14 cellular contexts compared by ENCODE assay signal in the genomic region with DNA sequence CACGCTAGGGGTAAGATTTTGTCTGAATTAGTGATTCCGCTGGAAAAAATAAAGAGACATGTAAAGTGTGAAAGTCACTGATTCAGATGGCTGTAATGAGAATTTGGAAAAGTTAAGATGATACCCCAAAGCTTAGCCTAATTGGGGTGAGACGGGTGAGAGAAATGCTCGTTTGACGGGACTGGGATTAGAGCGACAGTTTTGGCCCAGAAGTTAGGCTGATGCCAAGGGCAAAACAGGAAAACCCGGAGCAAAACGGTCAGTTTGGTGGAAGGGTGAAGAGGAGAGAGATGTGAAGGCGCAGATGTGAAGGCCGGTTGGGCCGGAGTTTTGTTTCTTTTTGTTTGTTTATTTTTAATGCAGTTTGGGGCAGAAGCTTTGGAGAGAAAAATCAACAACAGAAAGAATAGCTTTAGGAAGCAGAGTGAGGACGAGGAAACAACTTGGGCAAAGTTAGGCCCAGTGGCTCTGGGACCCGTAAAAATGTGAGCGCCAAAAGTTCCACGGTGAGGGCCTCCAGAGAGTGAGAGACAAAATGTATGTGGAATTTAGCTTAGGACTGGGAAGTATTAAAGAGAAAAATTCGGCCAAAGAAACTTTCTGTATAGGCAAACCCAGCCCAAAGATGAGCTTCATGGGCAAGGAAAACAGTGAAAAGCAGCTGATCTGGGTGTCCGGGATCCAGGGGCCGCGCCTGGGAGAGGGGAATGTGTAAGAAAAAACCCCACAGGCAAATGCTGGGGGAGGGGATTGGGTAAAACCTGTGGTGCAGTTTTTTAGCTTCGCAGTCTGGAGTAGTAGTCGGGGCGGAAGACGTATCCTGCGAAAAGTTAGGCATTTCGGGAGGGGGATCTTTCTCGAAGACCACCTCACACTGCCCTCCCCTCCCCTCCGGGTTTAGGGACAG. TPM values are rescaled to one million over a fixed set of nuclear protein-coding genes. Genes with fewer than 3 reads are reported as not detected.
A peak's percentile ranks its signal among the peaks of the same experiment; 100 is the strongest.
DNase-seq lines count a peak whose midpoint lies in the region; ATAC-seq and TF ChIP-seq lines count a peak whose summit lies in the region.
"Had no signal": no experiment of that assay in that cellular context is flagged by ENCODE, and none has a peak within 500 bp of the region (broad histone marks: within the 10 kb centered on the region; RNA-seq: fewer than 3 reads in every experiment).

No MANE protein-coding gene starts in this region.

- H3K36me3 Mint-ChIP-seq in CD8-positive, alpha-beta memory T cell, result peaks cover 0 to 2% (median 0%) of the 10 kb centered on the region in 3 donors
- H3K36me3 Mint-ChIP-seq in WTC11 (peaks cover 7% of the 10 kb centered on the region), immature natural killer cell (peaks cover 0 to 6% (median 4%) of the 10 kb centered on the region in 3 donors)

- BruUV-seq in A673 (replicated peaks; lab: Mats Ljungman, UMichigan), result no TSS peak

- H3K4me3 ChIP-seq in A673 (ENCODE audit: low read depth, low read length, poor library complexity, severe bottlenecking) (peak overlapping the region; percentile 25), tibial artery (no peak overlapping the region), lower lobe of right lung (no peak overlapping the region)
- H3K4me3 ChIP-seq in CD8-positive, alpha-beta memory T cell (ENCODE audit: low read length), result no peak overlapping the region
- H3K4me3 ChIP-seq: hepatocyte had no signal

- CTCF ChIA-PET in A673 (lab: Charles Lee) (no interaction called here), WTC11 (lab: Charles Lee) (interaction anchor here (0.8 to 1.3 kb wide), 3 partner anchors 9 to 74 kb away, joined by 3 to 4 read pairs (median 3); no protein-coding TSS in a partner anchor)
- CTCF ChIA-PET in CD8-positive, alpha-beta memory T cell (lab: Charles Lee), result no interaction called here

- no peak for DNase-seq in A673 (ENCODE audit: low spot score)
- no peak for DNase-seq in CD8-positive, alpha-beta memory T cell
- DNase-seq in WTC11 (ENCODE audit: low spot score), result peak; percentile 33
- no peak for DNase-seq in immature natural killer cell
- DNase-seq in tibial artery, result no peak
- no peak for DNase-seq in lower lobe of right lung
- DNase-seq: activated CD8-positive, alpha-beta memory T cell treated with anti-CD3 and anti-CD28 coated beads, Interleukin-2, amount 50 U/mL, for 48 hours; mesenchymal stem cell; NCI-H2227 treated with DMSO at 0.1 percent for 48 hours; stimulated activated CD4-positive, alpha-beta T cell treated with anti-CD3 and anti-CD28 coated beads, Interleukin-4, amount 100 ng/mL, for 1 hour had no signal

- peak overlapping the region in 2 of 8 donors; percentile 9 to 58 for H3K27ac Mint-ChIP-seq in CD8-positive, alpha-beta memory T cell
- H3K27ac Mint-ChIP-seq in WTC11 (no peak overlapping the region), immature natural killer cell (no peak overlapping the region)

- peaks cover 52 to 69% (median 54%) of the 10 kb centered on the region in 3 donors for H3K4me1 Mint-ChIP-seq in CD8-positive, alpha-beta memory T cell
- H3K4me1 Mint-ChIP-seq in WTC11 (peaks cover 62% of the 10 kb centered on the region), immature natural killer cell (peaks cover 51 to 57% of the 10 kb centered on the region in 2 donors)

- ATAC-seq in WTC11, result no peak
- ATAC-seq in HG02884 (IDR thresholded peaks at IDR 0.05; ENCODE audit: unreplicated experiment), result no peak
- no peak for ATAC-seq in lower lobe of right lung
- ATAC-seq in GM18909 (IDR thresholded peaks at IDR 0.05; ENCODE audit: poor library complexity, unreplicated experiment), result no peak

- POLR2A ChIA-PET in A673 (lab: Charles Lee; ENCODE audit: low non-redundant PET) (no interaction called here), WTC11 (lab: Charles Lee) (interaction anchor here (0.9 to 1.3 kb wide), 2 partner anchors 8 to 9 kb away, joined by 3 to 4 read pairs; no protein-coding TSS in a partner anchor)
- POLR2A ChIA-PET in CD8-positive, alpha-beta memory T cell (lab: Charles Lee), result no interaction called here

- H3K36me3 ChIP-seq in A673 (ENCODE audit: insufficient read depth, low read length, poor library complexity, severe bottlenecking), result no peaks in the 10 kb centered on the region
- no peaks in the 10 kb centered on the region for H3K36me3 ChIP-seq in CD8-positive, alpha-beta memory T cell (ENCODE audit: insufficient read depth, low read length)
- H3K36me3 ChIP-seq in tibial artery, result no peaks in the 10 kb centered on the region
- no peaks in the 10 kb centered on the region for H3K36me3 ChIP-seq in lower lobe of right lung

- peaks cover 0 to 2% (median 0%) of the 10 kb centered on the region in 5 donors for H3K9me3 Mint-ChIP-seq in CD8-positive, alpha-beta memory T cell
- H3K9me3 Mint-ChIP-seq in WTC11, result no peaks in the 10 kb centered on the region
- no peaks in the 10 kb centered on the region for H3K9me3 Mint-ChIP-seq in immature natural killer cell

- H3K27ac ChIP-seq in A673 (ENCODE audit: low read depth, low read length, poor library complexity, severe bottlenecking), result no peak overlapping the region
- no peak overlapping the region for H3K27ac ChIP-seq in CD8-positive, alpha-beta memory T cell (ENCODE audit: low read depth, low read length)
- no peak overlapping the region for H3K27ac ChIP-seq in tibial artery
- no peak overlapping the region for H3K27ac ChIP-seq in lower lobe of right lung
- H3K27ac ChIP-seq: hepatocyte had no signal

- intact Hi-C loops in A673 (cut with micrococcal nuclease; ENCODE audit: unreplicated experiment) (no loop called here), tibial artery (cut with DNase I; ENCODE audit: low total_unique reads) (no loop called here), lower lobe of right lung (cut with DNase I) (no loop called here)

- H3K27me3 Mint-ChIP-seq in CD8-positive, alpha-beta memory T cell, result peaks cover 66 to 76% of the 10 kb centered on the region in 2 donors
- H3K27me3 Mint-ChIP-seq in WTC11 (ENCODE audit: low read depth), result peaks cover 97% of the 10 kb centered on the region
- H3K27me3 Mint-ChIP-seq in immature natural killer cell (ENCODE audit: low read depth in 3 of 3), result peaks cover 41 to 53% (median 48%) of the 10 kb centered on the region in 3 donors

- H3K9me3 ChIP-seq in A673 (ENCODE audit: low read depth, low read length, poor library complexity, severe bottlenecking) (no peaks in the 10 kb centered on the region), tibial artery (no peaks in the 10 kb centered on the region), lower lobe of right lung (no peaks in the 10 kb centered on the region)
- H3K9me3 ChIP-seq in CD8-positive, alpha-beta memory T cell (ENCODE audit: low read length), result no peaks in the 10 kb centered on the region

- peak overlapping the region; percentile 23 to 90 (median 65) for H3K4me3 Mint-ChIP-seq in CD8-positive, alpha-beta memory T cell
- H3K4me3 Mint-ChIP-seq in WTC11 (peak overlapping the region; percentile 75), immature natural killer cell (peak overlapping the region; percentile 52 to 65 (median 59))

- TF ChIP-seq CTCF in A673 (conservative IDR thresholded peaks at IDR 0.05; ENCODE audit: low read depth, low read length) (no peak), WTC11 (IDR thresholded peaks at IDR 0.05) (no peak), tibial artery (IDR thresholded peaks at IDR 0.05) (no peak), lower lobe of right lung (IDR thresholded peaks at IDR 0.05) (no peak)

- H3K27me3 ChIP-seq in A673 (replicated peaks; ENCODE audit: insufficient read depth, low read depth, low read length, poor library complexity) (peaks cover 99% of the 10 kb centered on the region), tibial artery (peaks cover 0 to 100% of the 10 kb centered on the region in 2 donors), lower lobe of right lung (ENCODE audit: low read depth) (peaks cover 97% of the 10 kb centered on the region)
- peaks cover 44% of the 10 kb centered on the region for H3K27me3 ChIP-seq in CD8-positive, alpha-beta memory T cell (ENCODE audit: insufficient read depth, low read length, poor library complexity, severe bottlenecking)

- H3K4me1 ChIP-seq in A673 (ENCODE audit: insufficient read depth, low read length, poor library complexity, severe bottlenecking) (peaks cover 7% of the 10 kb centered on the region), tibial artery (peaks cover 0 to 81% (median 69%) of the 10 kb centered on the region in 4 donors), lower lobe of right lung (peaks cover 45% of the 10 kb centered on the region)
- no peaks in the 10 kb centered on the region for H3K4me1 ChIP-seq in CD8-positive, alpha-beta memory T cell (ENCODE audit: insufficient read depth, low read length)

TF ChIP-seq in WTC11, 78 proteins besides CTCF, POLR2A, EP300 and RAD21 (continues in another document):
- TF ChIP-seq ZNF121 (CRISPR knock-in tag; IDR thresholded peaks at IDR 0.05), result no peak
- TF ChIP-seq, protein P1, sequence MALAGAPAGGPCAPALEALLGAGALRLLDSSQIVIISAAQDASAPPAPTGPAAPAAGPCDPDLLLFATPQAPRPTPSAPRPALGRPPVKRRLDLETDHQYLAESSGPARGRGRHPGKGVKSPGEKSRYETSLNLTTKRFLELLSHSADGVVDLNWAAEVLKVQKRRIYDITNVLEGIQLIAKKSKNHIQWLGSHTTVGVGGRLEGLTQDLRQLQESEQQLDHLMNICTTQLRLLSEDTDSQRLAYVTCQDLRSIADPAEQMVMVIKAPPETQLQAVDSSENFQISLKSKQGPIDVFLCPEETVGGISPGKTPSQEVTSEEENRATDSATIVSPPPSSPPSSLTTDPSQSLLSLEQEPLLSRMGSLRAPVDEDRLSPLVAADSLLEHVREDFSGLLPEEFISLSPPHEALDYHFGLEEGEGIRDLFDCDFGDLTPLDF (CRISPR knock-in tag; IDR thresholded peaks at IDR 0.05), result no peak
- TF ChIP-seq, protein P2, sequence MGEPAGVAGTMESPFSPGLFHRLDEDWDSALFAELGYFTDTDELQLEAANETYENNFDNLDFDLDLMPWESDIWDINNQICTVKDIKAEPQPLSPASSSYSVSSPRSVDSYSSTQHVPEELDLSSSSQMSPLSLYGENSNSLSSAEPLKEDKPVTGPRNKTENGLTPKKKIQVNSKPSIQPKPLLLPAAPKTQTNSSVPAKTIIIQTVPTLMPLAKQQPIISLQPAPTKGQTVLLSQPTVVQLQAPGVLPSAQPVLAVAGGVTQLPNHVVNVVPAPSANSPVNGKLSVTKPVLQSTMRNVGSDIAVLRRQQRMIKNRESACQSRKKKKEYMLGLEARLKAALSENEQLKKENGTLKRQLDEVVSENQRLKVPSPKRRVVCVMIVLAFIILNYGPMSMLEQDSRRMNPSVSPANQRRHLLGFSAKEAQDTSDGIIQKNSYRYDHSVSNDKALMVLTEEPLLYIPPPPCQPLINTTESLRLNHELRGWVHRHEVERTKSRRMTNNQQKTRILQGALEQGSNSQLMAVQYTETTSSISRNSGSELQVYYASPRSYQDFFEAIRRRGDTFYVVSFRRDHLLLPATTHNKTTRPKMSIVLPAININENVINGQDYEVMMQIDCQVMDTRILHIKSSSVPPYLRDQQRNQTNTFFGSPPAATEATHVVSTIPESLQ (CRISPR knock-in tag; IDR thresholded peaks at IDR 0.05), result no peak

RNA-seq across cellular contexts. Expression of a gene that starts 1.2 kb away (rescaled TPM):
- 0.28 and 0.37 TPM in 2 replicates for total RNA-seq in A673 (2021)
- not detected for total RNA-seq in CD8-positive, alpha-beta memory T cell
- not detected for polyA plus RNA-seq in CD8-positive, alpha-beta memory T cell
- total RNA-seq in WTC11 (2021), result not detected in 3 replicates
- polyA plus RNA-seq in immature natural killer cell, result not detected
- total RNA-seq in lower lobe of right lung, result not detected
- total RNA-seq: epithelial cell of proximal tubule had no signal
- polyA plus RNA-seq: hepatocyte had no signal
